Comparison of ENCODE assay signal across 14 cellular contexts in genomic region chr15:85598203-85598602, GRCh38.
A peak's percentile ranks its signal among the peaks of the same experiment; 100 is the strongest.
DNase-seq lines count a peak whose midpoint lies in the region; ATAC-seq and TF ChIP-seq lines count a peak whose summit lies in the region.
"Had no signal": no experiment of that assay in that cellular context is flagged by ENCODE, and none has a peak within 500 bp of the region (broad histone marks: within the 10 kb centered on the region; RNA-seq: fewer than 3 reads in every experiment).

No MANE protein-coding gene starts in this region.

- H3K9me3 ChIP-seq in right atrium auricular region = no peaks in the 10 kb centered on the region
- H3K9me3 ChIP-seq: SJCRH30 had no signal

- CTCF ChIA-PET in activated CD8-positive, alpha-beta T cell treated with anti-CD3 and anti-CD28 coated beads for 36 hours (lab: Charles Lee) = no interaction called here

- H3K4me1 ChIP-seq in right atrium auricular region (peaks cover 0 to 47% of the 10 kb centered on the region in 2 donors), rectal smooth muscle tissue (ENCODE audit: control insufficient read depth, insufficient read depth, low read length) (peaks cover 4% of the 10 kb centered on the region)

- no peak overlapping the region for H3K4me3 ChIP-seq in right atrium auricular region
- no peak overlapping the region for H3K4me3 ChIP-seq in rectal smooth muscle tissue (ENCODE audit: low read length)
- H3K4me3 ChIP-seq: SJCRH30 had no signal

- no peak for DNase-seq in T-helper 1 cell
- no peak for DNase-seq in activated CD8-positive, alpha-beta T cell treated with anti-CD3 and anti-CD28 coated beads for 36 hours
- no peak for DNase-seq in right atrium auricular region (ENCODE audit: low spot score)
- no peak for DNase-seq in MV-4-11 (lab: John Stamatoyannopoulos, UW)
- no peak for DNase-seq in NCI-H1048 (lab: John Stamatoyannopoulos, UW)
- DNase-seq: midbrain; NCI-H1092; retina; SJCRH30; stimulated activated naive CD4-positive, alpha-beta T cell treated with Interleukin-2 at 50 U/mL for 16 hours had no signal

- no peaks in the 10 kb centered on the region for H3K9me3 Mint-ChIP-seq in T-helper 1 cell treated with Interleukin-12 subunit alpha and Interleukin-12 subunit beta and Interleukin-4 antibody, amounts not matched to agents 30 μg/mL and 1 μg/mL, for 36 hours
- no peaks in the 10 kb centered on the region for H3K9me3 Mint-ChIP-seq in activated CD8-positive, alpha-beta T cell treated with anti-CD3 and anti-CD28 coated beads for 36 hours

- intact Hi-C loops in activated CD8-positive, alpha-beta T cell treated with anti-CD3 and anti-CD28 coated beads for 36 hours (cut with micrococcal nuclease) = no loop called here

- peaks cover 30% of the 10 kb centered on the region for H3K36me3 Mint-ChIP-seq in T-helper 1 cell treated with Interleukin-12 subunit alpha and Interleukin-12 subunit beta and Interleukin-4 antibody, amounts not matched to agents 30 μg/mL and 1 μg/mL, for 36 hours (ENCODE audit: low read depth)
- H3K36me3 Mint-ChIP-seq in activated CD8-positive, alpha-beta T cell treated with anti-CD3 and anti-CD28 coated beads for 36 hours (ENCODE audit: low read depth) = peaks cover 16% of the 10 kb centered on the region

- H3K4me1 Mint-ChIP-seq in T-helper 1 cell treated with Interleukin-12 subunit alpha and Interleukin-12 subunit beta and Interleukin-4 antibody, amounts not matched to agents 30 μg/mL and 1 μg/mL, for 36 hours (ENCODE audit: low read depth) = peaks cover 39% of the 10 kb centered on the region
- H3K4me1 Mint-ChIP-seq in activated CD8-positive, alpha-beta T cell treated with anti-CD3 and anti-CD28 coated beads for 36 hours (ENCODE audit: low read depth) = peaks cover 62% of the 10 kb centered on the region

- no peak overlapping the region for H3K4me3 Mint-ChIP-seq in T-helper 1 cell treated with Interleukin-12 subunit alpha and Interleukin-12 subunit beta and Interleukin-4 antibody, amounts not matched to agents 30 μg/mL and 1 μg/mL, for 36 hours
- no peak overlapping the region for H3K4me3 Mint-ChIP-seq in activated CD8-positive, alpha-beta T cell treated with anti-CD3 and anti-CD28 coated beads for 36 hours

- H3K27ac Mint-ChIP-seq in T-helper 1 cell treated with Interleukin-12 subunit alpha and Interleukin-12 subunit beta and Interleukin-4 antibody, amounts not matched to agents 30 μg/mL and 1 μg/mL, for 36 hours = peak overlapping the region; percentile 34
- H3K27ac Mint-ChIP-seq in activated CD8-positive, alpha-beta T cell treated with anti-CD3 and anti-CD28 coated beads for 36 hours = peak overlapping the region; percentile 43

- no peaks in the 10 kb centered on the region for H3K27me3 ChIP-seq in right atrium auricular region
- H3K27me3 ChIP-seq in rectal smooth muscle tissue (ENCODE audit: control insufficient read depth, insufficient read depth, low read length) = no peaks in the 10 kb centered on the region
- H3K27me3 ChIP-seq: SJCRH30 had no signal

- no peak for TF ChIP-seq CTCF in activated CD8-positive, alpha-beta T cell treated with anti-CD3 and anti-CD28 coated beads for 36 hours (IDR thresholded peaks at IDR 0.05)
- TF ChIP-seq CTCF in right atrium auricular region (IDR thresholded peaks at IDR 0.05) = no peak

- no peak overlapping the region for H3K9ac ChIP-seq in rectal smooth muscle tissue (ENCODE audit: low read length)

- peaks cover 24% of the 10 kb centered on the region for H3K36me3 ChIP-seq in right atrium auricular region
- H3K36me3 ChIP-seq in rectal smooth muscle tissue (ENCODE audit: control insufficient read depth, insufficient read depth, low read length) = peaks cover 2% of the 10 kb centered on the region

- no peak for ATAC-seq in activated CD8-positive, alpha-beta T cell treated with anti-CD3 and anti-CD28 coated beads for 36 hours
- ATAC-seq in GM21825 (IDR thresholded peaks at IDR 0.05; ENCODE audit: unreplicated experiment) = no peak

- no peaks in the 10 kb centered on the region for H3K27me3 Mint-ChIP-seq in T-helper 1 cell treated with Interleukin-12 subunit alpha and Interleukin-12 subunit beta and Interleukin-4 antibody, amounts not matched to agents 30 μg/mL and 1 μg/mL, for 36 hours (ENCODE audit: low read depth)
- no peaks in the 10 kb centered on the region for H3K27me3 Mint-ChIP-seq in activated CD8-positive, alpha-beta T cell treated with anti-CD3 and anti-CD28 coated beads for 36 hours

- POLR2A ChIA-PET in activated CD8-positive, alpha-beta T cell treated with anti-CD3 and anti-CD28 coated beads for 36 hours (lab: Charles Lee) = no interaction called here

- H3K27ac ChIP-seq in right atrium auricular region (peak overlapping the region; percentile 45 to 65), rectal smooth muscle tissue (ENCODE audit: low read depth, low read length) (peak overlapping the region; percentile 27)
- H3K27ac ChIP-seq: 22Rv1, SJCRH30 had no signal
